In genomic region chr2:20654414-20654813, GRCh38 we compare ENCODE assay signal across 1 cellular context.
TF ChIP-seq lines count a peak whose summit lies in the region.

No MANE protein-coding gene starts in this region.

TF ChIP-seq in K562, 482 proteins besides CTCF, POLR2A, EP300 and RAD21:
- TF ChIP-seq PML (IDR thresholded peaks at IDR 0.05; ENCODE audit: low read length) (no peak), SMARCA5 (IDR thresholded peaks at IDR 0.05) (0 out of 2 replicates have a peak, but pooled peaks have one; percentile 27), E2F6 (IDR thresholded peaks at IDR 0.05; ENCODE audit: borderline replicate concordance in 1 of 2, extremely low read depth in 1 of 2, insufficient read depth in 1 of 2, insufficient read length in 1 of 2, low read depth in 1 of 2, low read length in 1 of 2, poor library complexity in 1 of 2, severe bottlenecking in 1 of 2) (no peak), BCOR (IDR thresholded peaks at IDR 0.05) (peak; percentile 44; the same call in 1 of the 2 replicates), RBM25 (IDR thresholded peaks at IDR 0.05; ENCODE audit: low read depth, low read length, severe bottlenecking) (peak; percentile 91)
